Comparison of ENCODE assay signal across 1 cellular context in the genomic region with DNA sequence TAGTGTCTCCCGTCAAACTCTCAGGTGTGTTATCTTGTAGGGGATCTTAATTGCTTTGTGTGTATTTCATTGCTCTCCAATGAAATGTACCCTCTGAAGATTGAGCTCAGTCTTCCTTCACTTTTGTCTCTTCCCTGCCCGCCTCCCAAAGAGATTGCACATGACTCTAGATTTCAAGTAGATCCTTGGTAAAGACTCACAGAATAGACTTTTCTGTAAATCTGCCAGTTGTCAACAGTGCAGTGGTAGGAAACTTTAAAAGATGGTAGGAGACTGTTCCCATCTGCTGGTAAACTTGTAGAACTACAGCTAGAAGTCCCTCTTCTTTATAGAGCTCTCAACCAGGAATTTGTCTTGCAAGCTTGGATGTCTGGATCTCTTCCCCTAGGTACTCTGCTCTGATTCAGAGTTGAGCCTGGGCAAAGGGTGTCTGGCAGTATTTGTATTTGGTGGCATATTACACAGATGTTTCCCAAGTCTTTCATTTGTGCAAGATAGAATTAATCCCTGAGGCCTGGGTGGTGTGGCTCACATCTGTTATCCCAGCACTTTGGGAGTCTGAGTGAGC.
TF ChIP-seq lines count a peak whose summit lies in the region.

No MANE protein-coding gene starts in this region.

TF ChIP-seq in endothelial cell of umbilical vein, 7 proteins besides CTCF, POLR2A, EP300 and RAD21 (continued from another document):
- TF ChIP-seq, protein P1, sequence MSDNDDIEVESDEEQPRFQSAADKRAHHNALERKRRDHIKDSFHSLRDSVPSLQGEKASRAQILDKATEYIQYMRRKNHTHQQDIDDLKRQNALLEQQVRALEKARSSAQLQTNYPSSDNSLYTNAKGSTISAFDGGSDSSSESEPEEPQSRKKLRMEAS (IDR thresholded peaks at IDR 0.05; ENCODE audit: insufficient read depth, insufficient read length) = no peak
- no peak for TF ChIP-seq POLR2AphosphoS5 (IDR thresholded peaks at IDR 0.05; ENCODE audit: insufficient read depth, low read depth, low read length)
- no peak for TF ChIP-seq FOS (IDR thresholded peaks at IDR 0.05; ENCODE audit: borderline replicate concordance, insufficient read depth, low read length)
- no peak for TF ChIP-seq GATA2 (IDR thresholded peaks at IDR 0.05; ENCODE audit: insufficient read depth, insufficient read length, low read depth, low read length)
- no peak for TF ChIP-seq JUN (IDR thresholded peaks at IDR 0.05; ENCODE audit: borderline replicate concordance, insufficient read depth, insufficient read length, low read depth)
- no peak for TF ChIP-seq MYC (IDR thresholded peaks at IDR 0.05; ENCODE audit: low read depth, low read length)
